In genomic region chr3:143001369-143002082, GRCh38 we compare ENCODE assay signal across 8 cellular contexts. TPM values are rescaled to one million over a fixed set of nuclear protein-coding genes. Genes with fewer than 3 reads are reported as not detected.
DNase-seq lines count a peak whose midpoint lies in the region; ATAC-seq and TF ChIP-seq lines count a peak whose summit lies in the region.

TSS of gene U2SURP (plus strand) at chr3:143001570. CDS start at chr3:143001629, 59 bp downstream.

- peaks cover 3% of the 10 kb centered on the region for H3K36me3 Mint-ChIP-seq in activated CD4-positive, alpha-beta memory T cell treated with anti-CD3 and anti-CD28 coated beads for 36 hours

- no peaks in the 10 kb centered on the region for H3K36me3 ChIP-seq in right lobe of liver

- peak within 1 kb of the TSS; percentile 96 for H3K27ac Mint-ChIP-seq in activated CD4-positive, alpha-beta memory T cell treated with anti-CD3 and anti-CD28 coated beads for 36 hours

- POLR2A ChIA-PET in activated CD4-positive, alpha-beta memory T cell treated with anti-CD3 and anti-CD28 coated beads for 36 hours (lab: Charles Lee): interaction anchor here (0.6 to 2.8 kb wide), 13 partner anchors 8 to 970 kb away, joined by 3 to 26 read pairs (median 3); partner anchors contain the start of genes ATR, DIPK2A and TRPC1

- CTCF ChIA-PET in activated CD4-positive, alpha-beta memory T cell treated with anti-CD3 and anti-CD28 coated beads for 36 hours (lab: Charles Lee): interaction anchor here (0.6 to 2.4 kb wide), 12 partner anchors 9 to 970 kb away, joined by 3 to 15 read pairs (median 4); partner anchors contain the start of genes ATR and DIPK2A

- H3K4me1 Mint-ChIP-seq in activated CD4-positive, alpha-beta memory T cell treated with anti-CD3 and anti-CD28 coated beads for 36 hours (ENCODE audit: low read depth): peaks cover 34% of the 10 kb centered on the region

- H3K4me3 Mint-ChIP-seq in activated CD4-positive, alpha-beta memory T cell treated with anti-CD3 and anti-CD28 coated beads for 36 hours: peak within 1 kb of the TSS; percentile 88

- peak; percentile 97 for DNase-seq in CD1c-positive myeloid dendritic cell (ENCODE audit: extremely low spot score)
- DNase-seq in NCI-H82 treated with DMSO at 0.1 percent for 48 hours (lab: John Stamatoyannopoulos, UW; ENCODE audit: unreplicated experiment): peak; percentile 94
- peak; percentile 95 for DNase-seq in activated CD4-positive, alpha-beta memory T cell treated with anti-CD3 and anti-CD28 coated beads for 36 hours
- DNase-seq in dorsolateral prefrontal cortex: peak; percentile 94 to 98 (median 98)
- DNase-seq in right lobe of liver: peak; percentile 97 to 98 (median 98)
- peak; percentile 83 to 90 for DNase-seq in stimulated activated CD4-positive, alpha-beta T cell treated with anti-CD3 and anti-CD28 coated beads, Interleukin-4, amount 100 ng/mL, for 4 hours

- 2% methylated on average over 11 of the region's 55 CpGs for WGBS in right lobe of liver (ENCODE audit: insufficient coverage, low coverage, low lambda C conversion rate, missing lambda C conversion rate)

- intact Hi-C loops in activated CD4-positive, alpha-beta memory T cell treated with anti-CD3 and anti-CD28 coated beads for 36 hours (cut with micrococcal nuclease): loop anchor here (1.0 to 10.0 kb wide), 7 partner anchors 9 to 972 kb away; partner anchors contain the start of gene ATR
- intact Hi-C loops in dorsolateral prefrontal cortex (cut with DNase I): loop anchor here (1.0 to 5.0 kb wide), 3 partner anchors 423 to 554 kb away; partner anchors contain the start of genes ATR (in 2 of the 2) and XRN1 (in 1 of the 2)
- intact Hi-C loops in right lobe of liver (cut with DNase I): no loop called here

- peak; percentile 89 for TF ChIP-seq POLR2A in right lobe of liver (IDR thresholded peaks at IDR 0.05)

- TF ChIP-seq CTCF in dorsolateral prefrontal cortex (IDR thresholded peaks at IDR 0.05 in 54 of 56, conservative IDR thresholded peaks at IDR 0.05 in 2 of 56; ENCODE audit: low read depth in 1 of 56, partially characterized antibody in 56 of 56) (peak in 43 of 56 donors; percentile 10 to 70 (median 37)), right lobe of liver (IDR thresholded peaks at IDR 0.05) (no peak)

- H3K4me3 ChIP-seq in dorsolateral prefrontal cortex (peak within 1 kb of the TSS; percentile 59 to 100 (median 95)), right lobe of liver (peak within 1 kb of the TSS; percentile 69 to 83 (median 75))

- no peaks in the 10 kb centered on the region for H3K9me3 Mint-ChIP-seq in activated CD4-positive, alpha-beta memory T cell treated with anti-CD3 and anti-CD28 coated beads for 36 hours

- no peaks in the 10 kb centered on the region for H3K27me3 Mint-ChIP-seq in activated CD4-positive, alpha-beta memory T cell treated with anti-CD3 and anti-CD28 coated beads for 36 hours

- H3K4me1 ChIP-seq in right lobe of liver: peaks cover 0 to 33% (median 0%) of the 10 kb centered on the region in 4 donors

- peaks cover 0 to 2% (median 0%) of the 10 kb centered on the region in 45 donors for H3K27me3 ChIP-seq in dorsolateral prefrontal cortex
- H3K27me3 ChIP-seq in right lobe of liver: no peaks in the 10 kb centered on the region

- no peaks in the 10 kb centered on the region for H3K9me3 ChIP-seq in right lobe of liver

- peak within 1 kb of the TSS; percentile 70 to 97 (median 90) for H3K27ac ChIP-seq in dorsolateral prefrontal cortex
- peak within 1 kb of the TSS; percentile 75 to 92 (median 85) for H3K27ac ChIP-seq in right lobe of liver

- ATAC-seq in GM19438 (IDR thresholded peaks at IDR 0.05; ENCODE audit: low read depth, unreplicated experiment) (peak; percentile 77), HG03575 (IDR thresholded peaks at IDR 0.05; ENCODE audit: extremely low read depth, insufficient number of reproducible peaks, low FRiP score, unreplicated experiment) (peak; percentile 48), right lobe of liver (peak; percentile 95 to 98 (median 97))

RNA-seq across cellular contexts. Expression of gene U2SURP, which starts in this region (rescaled TPM):
- total RNA-seq in activated CD4-positive, alpha-beta memory T cell treated with anti-CD3 and anti-CD28 coated beads for 36 hours: 100 to 1,000 TPM; 178 to 182 TPM
- 100 to 1,000 TPM in 46 of 120 experiments, 10 to 100 TPM in 74; 60.5 to 131 (median 95.1) TPM for total RNA-seq in dorsolateral prefrontal cortex
- 10 to 100 TPM; 19.1 to 34.5 (median 26.9) TPM for total RNA-seq in right lobe of liver

Comparison
In these comparisons a context has a peak if more than half of its experiments do, and no peak if none do; other contexts are left out.
1. Peak in every context shown above with its lines: DNase-seq, ATAC-seq, H3K4me3 ChIP-seq and H3K27ac ChIP-seq.
2. CTCF ChIP-seq: peak in dorsolateral prefrontal cortex (43 of 56); none in right lobe of liver (0 of 4).
3. intact Hi-C loops: an anchor here in activated CD4-positive, alpha-beta memory T cell treated with anti-CD3 and anti-CD28 coated beads for 36 hours (1.0 to 10.0 kb wide) and dorsolateral prefrontal cortex (1.0 to 5.0 kb wide); none called in right lobe of liver.